ENCODE assay signal across 20 cellular contexts in genomic region chr16:35798885-35799426, GRCh38.
DNase-seq lines count a peak whose midpoint lies in the region; ATAC-seq lines count a peak whose summit lies in the region.
"Had no signal": no experiment of that assay in that cellular context is flagged by ENCODE, and none has a peak within 500 bp of the region (broad histone marks: within the 10 kb centered on the region; RNA-seq: fewer than 3 reads in every experiment).

No MANE protein-coding gene starts in this region.

- peak overlapping the region; percentile 50 to 84 (median 74) for H3K4me2 ChIP-seq in BLaER1 treated with 17β-estradiol and CSF1 and Interleukin-3, amounts not matched to agents 10 nM and 100 nM
- H3K4me2 ChIP-seq: neural progenitor cell had no signal

- peaks cover 17 to 37% (median 32%) of the 10 kb centered on the region in 10 experiments for H3K4me1 ChIP-seq in BLaER1 treated with 17β-estradiol and CSF1 and Interleukin-3, amounts not matched to agents 10 nM and 100 nM
- H3K4me1 ChIP-seq: neural progenitor cell had no signal

- intact Hi-C loops in left cardiac atrium (cut with DNase I), result no loop called here

- H3K36me3 ChIP-seq in BLaER1 treated with 17β-estradiol and CSF1 and Interleukin-3, amounts not matched to agents 10 nM and 100 nM, result no peaks in the 10 kb centered on the region
- no peaks in the 10 kb centered on the region for H3K36me3 ChIP-seq in MG63
- H3K36me3 ChIP-seq: neural progenitor cell had no signal

- ATAC-seq in left cardiac atrium (peak; percentile 54 to 57), GM18909 (IDR thresholded peaks at IDR 0.05; ENCODE audit: poor library complexity, unreplicated experiment) (no peak), HG02938 (IDR thresholded peaks at IDR 0.05; ENCODE audit: unreplicated experiment) (no peak)
- ATAC-seq: activated CD8-positive, alpha-beta T cell treated with anti-CD3 and anti-CD28 coated beads, Interleukin-2, amount 10 ng/mL, durations not matched to agents 7 days and 5 days; activated naive CD4-positive, alpha-beta T cell treated with anti-CD3 and anti-CD28 coated beads, Interleukin-2, amount 50 U/mL, for 72 hours; activated T-cell treated with anti-CD3 and anti-CD28 coated beads, Interleukin-2, amount 50 U/mL, for 72 hours; stimulated activated effector memory CD8-positive, alpha-beta T cell treated with anti-CD3 and anti-CD28 coated beads, Interleukin-12 subunit alpha, Interleukin-12 subunit beta, amount 100 ng/mL, for 72 hours had no signal

- peak overlapping the region in 7 of 11 experiments; percentile 21 to 41 (median 25); a peak in 9 of 22 replicates for H3K27ac ChIP-seq in BLaER1 treated with 17β-estradiol and CSF1 and Interleukin-3, amounts not matched to agents 10 nM and 100 nM
- H3K27ac ChIP-seq: coronary artery, neural progenitor cell had no signal

- no peaks in the 10 kb centered on the region for H4K20me1 ChIP-seq in BLaER1 treated with 17β-estradiol and CSF1 and Interleukin-3, amounts not matched to agents 10 nM and 100 nM

- peaks cover 20 to 55% (median 41%) of the 10 kb centered on the region in 11 experiments for H3K9me3 ChIP-seq in BLaER1 treated with 17β-estradiol and CSF1 and Interleukin-3, amounts not matched to agents 10 nM and 100 nM (replicated peaks in 1 of 11)
- no peaks in the 10 kb centered on the region for H3K9me3 ChIP-seq in MG63

- peak overlapping the region in 2 of 10 experiments; percentile 6 to 9; a peak in 1 of 20 replicates for H3K4me3 ChIP-seq in BLaER1 treated with 17β-estradiol and CSF1 and Interleukin-3, amounts not matched to agents 10 nM and 100 nM
- no peak overlapping the region for H3K4me3 ChIP-seq in MG63
- H3K4me3 ChIP-seq: coronary artery, neural progenitor cell had no signal

- H3K9ac ChIP-seq in BLaER1 treated with 17β-estradiol and CSF1 and Interleukin-3, amounts not matched to agents 10 nM and 100 nM, result peak overlapping the region in 3 of 11 experiments; percentile 2 to 43 (median 24); a peak in 3 of 22 replicates
- H3K9ac ChIP-seq: neural progenitor cell had no signal

- DNase-seq in MG63 (peak; percentile 60), NCI-H748 treated with DMSO at 0.1 percent for 48 hours (lab: John Stamatoyannopoulos, UW) (peak; percentile 4), left cardiac atrium (peak; percentile 70), NCI-H524 treated with DMSO at 0.1 percent for 48 hours (lab: John Stamatoyannopoulos, UW) (no peak), HPDE6-E6E7 (ENCODE audit: extremely low spot score) (no peak)
- DNase-seq: ACHN; activated CD4-positive, CD25-positive, alpha-beta regulatory T cell; activated CD8-positive, alpha-beta T cell treated with anti-CD3 and anti-CD28 coated beads, Interleukin-2, amount 10 ng/mL, durations not matched to agents 7 days and 5 days; activated T-cell treated with anti-CD3 and anti-CD28 coated beads, Interleukin-2, amount 50 U/mL, for 72 hours; CD4-positive, alpha-beta T cell; DMS79 treated with DMSO at 0.1 percent for 48 hours; hypothalamus; NCI-H226 had no signal

- H3K27me3 ChIP-seq in BLaER1 treated with 17β-estradiol and CSF1 and Interleukin-3, amounts not matched to agents 10 nM and 100 nM, result no peaks in the 10 kb centered on the region
- no peaks in the 10 kb centered on the region for H3K27me3 ChIP-seq in MG63
- H3K27me3 ChIP-seq: neural progenitor cell had no signal

Comparison
In these comparisons a context has a peak if more than half of its experiments do, and no peak if none do; other contexts are left out.
1. DNase-seq: peak in MG63 (single experiment), NCI-H748 treated with DMSO at 0.1 percent for 48 hours (single experiment) and left cardiac atrium (single experiment); none in NCI-H524 treated with DMSO at 0.1 percent for 48 hours (single experiment) and HPDE6-E6E7 (single experiment).
2. ATAC-seq: peak in left cardiac atrium (2 of 2); none in GM18909 (single experiment) and HG02938 (single experiment).